Comparison of ENCODE assay signal across 30 cellular contexts in genomic region chr2:100928235-100928634, GRCh38.
"Had no signal": no experiment of that assay in that cellular context is flagged by ENCODE, and none has a peak within 500 bp of the region (broad histone marks: within the 10 kb centered on the region; RNA-seq: fewer than 3 reads in every experiment).

No MANE protein-coding gene starts in this region.

- H3K9ac ChIP-seq: KMS-11 had no signal

- H3K36me3 Mint-ChIP-seq: activated CD8-positive, alpha-beta memory T cell treated with anti-CD3 and anti-CD28 coated beads, Interleukin-2, amount 10 ng/mL, durations not matched to agents 7 days and 5 days had no signal

- H3K4me1 Mint-ChIP-seq: activated naive CD8-positive, alpha-beta T cell treated with anti-CD3 and anti-CD28 coated beads, Interleukin-2, amount 50 U/mL, for 24 hours had no signal

- DNase-seq: activated CD4-positive, alpha-beta memory T cell treated with anti-CD3 and anti-CD28 coated beads, Interleukin-2, amount 10 ng/mL, durations not matched to agents 7 days and 5 days; activated CD4-positive, alpha-beta T cell treated with anti-CD3 and anti-CD28 coated beads for 1 hour; activated CD4-positive, alpha-beta T cell treated with anti-CD3 and anti-CD28 coated beads for 48 hours; activated CD4-positive, CD25-positive, alpha-beta regulatory T cell; activated CD8-positive, alpha-beta memory T cell treated with anti-CD3 and anti-CD28 coated beads for 24 hours; activated CD8-positive, alpha-beta memory T cell treated with anti-CD3 and anti-CD28 coated beads, Interleukin-2, amount 10 ng/mL, durations not matched to agents 7 days and 5 days; activated CD8-positive, alpha-beta memory T cell treated with anti-CD3 and anti-CD28 coated beads, Interleukin-2, amount 50 U/mL, for 48 hours; activated effector memory CD4-positive, alpha-beta T cell treated with Interleukin-2 at 50 U/mL for 16 hours; activated naive CD4-positive, alpha-beta T cell treated with anti-CD3 and anti-CD28 coated beads, Interleukin-2, amount 10 ng/mL, durations not matched to agents 7 days and 5 days; activated naive CD8-positive, alpha-beta T cell treated with anti-CD3 and anti-CD28 coated beads, Interleukin-2, amount 50 U/mL, for 24 hours; activated T-cell treated with anti-CD3 and anti-CD28 coated beads, Interleukin-2, amount 50 U/mL, for 48 hours; aorta; NCI-H1092 treated with DMSO at 0.1 percent for 48 hours; NCI-H1417 treated with DMSO at 0.1 percent for 48 hours; NCI-H187 treated with DMSO at 0.1 percent for 48 hours; NCI-H2081; NCI-H2171 treated with DMSO at 0.1 percent for 48 hours; NCI-H2227 treated with DMSO at 0.1 percent for 48 hours; NCI-H446; NCI-H524; NCI-H69; SIG-M5; SW 1271; T-helper 1 cell; T-helper 2 cell; T1000; WERI-Rb-1 had no signal

- H3K4me3 Mint-ChIP-seq: activated CD4-positive, alpha-beta memory T cell treated with anti-CD3 and anti-CD28 coated beads, Interleukin-2, amount 10 ng/mL, durations not matched to agents 7 days and 5 days; activated CD8-positive, alpha-beta memory T cell treated with anti-CD3 and anti-CD28 coated beads, Interleukin-2, amount 10 ng/mL, durations not matched to agents 7 days and 5 days; activated naive CD4-positive, alpha-beta T cell treated with anti-CD3 and anti-CD28 coated beads, Interleukin-2, amount 10 ng/mL, durations not matched to agents 7 days and 5 days; activated naive CD8-positive, alpha-beta T cell; activated naive CD8-positive, alpha-beta T cell treated with anti-CD3 and anti-CD28 coated beads, Interleukin-2, amount 50 U/mL, for 24 hours had no signal

- H3K9me3 Mint-ChIP-seq: activated CD4-positive, alpha-beta memory T cell treated with anti-CD3 and anti-CD28 coated beads, Interleukin-2, amount 10 ng/mL, durations not matched to agents 7 days and 5 days; activated naive CD4-positive, alpha-beta T cell treated with anti-CD3 and anti-CD28 coated beads, Interleukin-2, amount 10 ng/mL, durations not matched to agents 7 days and 5 days; activated naive CD8-positive, alpha-beta T cell treated with anti-CD3 and anti-CD28 coated beads, Interleukin-2, amount 50 U/mL, for 24 hours had no signal

- H3K27me3 Mint-ChIP-seq: activated CD4-positive, alpha-beta memory T cell treated with anti-CD3 and anti-CD28 coated beads, Interleukin-2, amount 10 ng/mL, durations not matched to agents 7 days and 5 days; activated naive CD8-positive, alpha-beta T cell; activated naive CD8-positive, alpha-beta T cell treated with anti-CD3 and anti-CD28 coated beads, Interleukin-2, amount 50 U/mL, for 24 hours had no signal

- H3K27ac ChIP-seq: KMS-11, WERI-Rb-1 had no signal

- ATAC-seq: activated CD8-positive, alpha-beta memory T cell treated with anti-CD3 and anti-CD28 coated beads, Interleukin-2, amount 10 ng/mL, durations not matched to agents 7 days and 5 days; activated naive CD8-positive, alpha-beta T cell treated with anti-CD3 and anti-CD28 coated beads, Interleukin-2, amount 50 U/mL, for 24 hours; Panc1 had no signal

- H3K36me3 ChIP-seq: WERI-Rb-1 had no signal

- H3K27ac Mint-ChIP-seq: activated CD4-positive, alpha-beta memory T cell treated with anti-CD3 and anti-CD28 coated beads, Interleukin-2, amount 10 ng/mL, durations not matched to agents 7 days and 5 days; activated CD8-positive, alpha-beta memory T cell treated with anti-CD3 and anti-CD28 coated beads, Interleukin-2, amount 10 ng/mL, durations not matched to agents 7 days and 5 days; activated naive CD4-positive, alpha-beta T cell treated with anti-CD3 and anti-CD28 coated beads, Interleukin-2, amount 10 ng/mL, durations not matched to agents 7 days and 5 days; activated naive CD8-positive, alpha-beta T cell; activated naive CD8-positive, alpha-beta T cell treated with anti-CD3 and anti-CD28 coated beads, Interleukin-2, amount 50 U/mL, for 24 hours had no signal
